ENCODE assay signal across 17 cellular contexts in the genomic region with DNA sequence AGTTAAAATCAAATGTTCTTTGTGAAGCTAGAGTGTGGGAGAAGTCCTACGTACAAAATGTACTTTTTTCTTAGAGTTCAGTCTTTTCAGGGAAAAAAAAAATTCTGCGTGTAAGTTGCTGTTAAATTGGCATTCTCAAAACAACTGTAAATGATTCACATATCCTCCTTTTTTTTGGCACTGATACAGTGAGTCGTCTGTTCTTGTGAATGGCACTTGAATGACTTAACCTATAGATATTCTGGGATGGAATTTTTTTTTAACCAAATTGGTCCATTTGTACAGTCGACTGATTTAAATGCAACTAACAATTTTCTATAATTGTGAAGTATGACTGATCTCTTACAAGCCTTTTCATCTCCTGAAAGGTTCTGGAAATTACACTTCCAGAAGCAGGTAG.
"Had no signal": no experiment of that assay in that cellular context is flagged by ENCODE, and none has a peak within 500 bp of the region (broad histone marks: within the 10 kb centered on the region; RNA-seq: fewer than 3 reads in every experiment).

No MANE protein-coding gene starts in this region.

- DNase-seq: activated CD4-positive, alpha-beta T cell treated with anti-CD3 and anti-CD28 coated beads for 1 hour; activated CD4-positive, alpha-beta T cell treated with anti-CD3 and anti-CD28 coated beads, Interleukin-2, amount 50 U/mL, for 48 hours; activated CD8-positive, alpha-beta memory T cell treated with anti-CD3 and anti-CD28 coated beads, Interleukin-2, amount 10 ng/mL, durations not matched to agents 7 days and 5 days; activated effector memory CD4-positive, alpha-beta T cell treated with Interleukin-2 at 50 U/mL for 16 hours; activated T-cell treated with anti-CD3 and anti-CD28 coated beads, Interleukin-2, amount 50 U/mL, for 24 hours; amygdala; brain microvascular endothelial cell; hippocampal formation; naive B cell; retina had no signal

- H3K27ac Mint-ChIP-seq: activated CD8-positive, alpha-beta memory T cell treated with anti-CD3 and anti-CD28 coated beads, Interleukin-2, amount 10 ng/mL, durations not matched to agents 7 days and 5 days; activated naive CD4-positive, alpha-beta T cell treated with anti-CD3 and anti-CD28 coated beads, Interleukin-2, amount 50 U/mL, for 24 hours; activated T-cell treated with anti-CD3 and anti-CD28 coated beads, Interleukin-2, amount 50 U/mL, for 24 hours; naive B cell; stimulated activated effector memory CD8-positive, alpha-beta T cell treated with anti-CD3 and anti-CD28 coated beads, Interleukin-12 subunit alpha, Interleukin-12 subunit beta, amount 100 ng/mL, for 72 hours; T-helper 2 cell treated with Interferon-gamma antibody and Interleukin-4, amounts not matched to agents 5 μg/mL and 100 μg/mL, for 36 hours had no signal

- H3K4me3 Mint-ChIP-seq: activated CD8-positive, alpha-beta memory T cell treated with anti-CD3 and anti-CD28 coated beads, Interleukin-2, amount 10 ng/mL, durations not matched to agents 7 days and 5 days; activated naive CD4-positive, alpha-beta T cell treated with anti-CD3 and anti-CD28 coated beads, Interleukin-2, amount 50 U/mL, for 24 hours; activated T-cell treated with anti-CD3 and anti-CD28 coated beads, Interleukin-2, amount 50 U/mL, for 24 hours; stimulated activated effector memory CD8-positive, alpha-beta T cell treated with anti-CD3 and anti-CD28 coated beads, Interleukin-12 subunit alpha, Interleukin-12 subunit beta, amount 100 ng/mL, for 72 hours; T-helper 2 cell treated with Interferon-gamma antibody and Interleukin-4, amounts not matched to agents 5 μg/mL and 100 μg/mL, for 36 hours had no signal

- H3K4me1 Mint-ChIP-seq: stimulated activated effector memory CD8-positive, alpha-beta T cell treated with anti-CD3 and anti-CD28 coated beads, Interleukin-12 subunit alpha, Interleukin-12 subunit beta, amount 100 ng/mL, for 72 hours had no signal

- H3K27me3 ChIP-seq: brain microvascular endothelial cell, tibial nerve, vagina had no signal

- H3K9me3 Mint-ChIP-seq: activated naive CD4-positive, alpha-beta T cell treated with anti-CD3 and anti-CD28 coated beads, Interleukin-2, amount 50 U/mL, for 24 hours; activated T-cell treated with anti-CD3 and anti-CD28 coated beads, Interleukin-2, amount 50 U/mL, for 24 hours; stimulated activated effector memory CD8-positive, alpha-beta T cell treated with anti-CD3 and anti-CD28 coated beads, Interleukin-12 subunit alpha, Interleukin-12 subunit beta, amount 100 ng/mL, for 72 hours; T-helper 2 cell treated with Interferon-gamma antibody and Interleukin-4, amounts not matched to agents 5 μg/mL and 100 μg/mL, for 36 hours had no signal

- H3K36me3 ChIP-seq: brain microvascular endothelial cell, tibial nerve, vagina had no signal

- H3K36me3 Mint-ChIP-seq: activated CD8-positive, alpha-beta memory T cell treated with anti-CD3 and anti-CD28 coated beads, Interleukin-2, amount 10 ng/mL, durations not matched to agents 7 days and 5 days; activated naive CD4-positive, alpha-beta T cell treated with anti-CD3 and anti-CD28 coated beads, Interleukin-2, amount 50 U/mL, for 24 hours; naive B cell; stimulated activated effector memory CD8-positive, alpha-beta T cell treated with anti-CD3 and anti-CD28 coated beads, Interleukin-12 subunit alpha, Interleukin-12 subunit beta, amount 100 ng/mL, for 72 hours had no signal

- H3K4me3 ChIP-seq: lung, smooth muscle cell, tibial nerve, vagina had no signal

- H3K9me3 ChIP-seq: vagina had no signal

- ATAC-seq: activated CD8-positive, alpha-beta memory T cell treated with anti-CD3 and anti-CD28 coated beads, Interleukin-2, amount 10 ng/mL, durations not matched to agents 7 days and 5 days; stimulated activated effector memory CD8-positive, alpha-beta T cell treated with anti-CD3 and anti-CD28 coated beads, Interleukin-12 subunit alpha, Interleukin-12 subunit beta, amount 100 ng/mL, for 72 hours had no signal

- H3K27ac ChIP-seq: brain microvascular endothelial cell, tibial nerve, vagina had no signal

- H3K4me2 ChIP-seq: smooth muscle cell had no signal
